8 cellular contexts compared by ENCODE assay signal in genomic region chr10:101817542-101818118, GRCh38. TPM values are rescaled to one million over a fixed set of nuclear protein-coding genes. Genes with fewer than 3 reads are reported as not detected.
DNase-seq lines count a peak whose midpoint lies in the region; ATAC-seq and TF ChIP-seq lines count a peak whose summit lies in the region.

No MANE protein-coding gene starts in this region.

- H3K4me1 Mint-ChIP-seq in Caco-2 (ENCODE audit: low read depth, unreplicated experiment) = peaks cover 13% of the 10 kb centered on the region
- peaks cover 50% of the 10 kb centered on the region for H3K4me1 Mint-ChIP-seq in activated naive CD8-positive, alpha-beta T cell treated with anti-CD3 and anti-CD28 coated beads, Interleukin-2, amount 50 U/mL, for 24 hours

- BruUV-seq in Caco-2 (replicated peaks; lab: Mats Ljungman, UMichigan) = no TSS peak

- ATAC-seq in GM21576 (IDR thresholded peaks at IDR 0.05; ENCODE audit: unreplicated experiment) (peak; percentile 1), omental fat pad (ENCODE audit: low FRiP score) (peak; percentile 52), HG02840 (IDR thresholded peaks at IDR 0.05; ENCODE audit: low FRiP score, unreplicated experiment) (no peak)
- ATAC-seq in activated naive CD8-positive, alpha-beta T cell treated with anti-CD3 and anti-CD28 coated beads, Interleukin-2, amount 50 U/mL, for 24 hours = peak; percentile 0

- peak overlapping the region; percentile 95 for H3K4me3 Mint-ChIP-seq in Caco-2 (ENCODE audit: unreplicated experiment)
- H3K4me3 Mint-ChIP-seq in activated naive CD8-positive, alpha-beta T cell treated with anti-CD3 and anti-CD28 coated beads, Interleukin-2, amount 50 U/mL, for 24 hours = peak overlapping the region; percentile 87

- H3K4me3 ChIP-seq in Caco-2 (ENCODE audit: low read depth, low read length) = peak overlapping the region; percentile 86

- no peaks in the 10 kb centered on the region for H3K9me3 Mint-ChIP-seq in Caco-2 (ENCODE audit: unreplicated experiment)
- no peaks in the 10 kb centered on the region for H3K9me3 Mint-ChIP-seq in activated naive CD8-positive, alpha-beta T cell treated with anti-CD3 and anti-CD28 coated beads, Interleukin-2, amount 50 U/mL, for 24 hours

- no peaks in the 10 kb centered on the region for H3K9me3 ChIP-seq in Caco-2

- peaks cover 6% of the 10 kb centered on the region for H3K4me1 ChIP-seq in Caco-2

- H3K27me3 Mint-ChIP-seq in Caco-2 (ENCODE audit: insufficient read depth, unreplicated experiment) = no peaks in the 10 kb centered on the region
- H3K27me3 Mint-ChIP-seq in activated naive CD8-positive, alpha-beta T cell treated with anti-CD3 and anti-CD28 coated beads, Interleukin-2, amount 50 U/mL, for 24 hours = no peaks in the 10 kb centered on the region

- H3K27ac Mint-ChIP-seq in Caco-2 (ENCODE audit: unreplicated experiment) = peak overlapping the region; percentile 97
- H3K27ac Mint-ChIP-seq in activated naive CD8-positive, alpha-beta T cell treated with anti-CD3 and anti-CD28 coated beads, Interleukin-2, amount 50 U/mL, for 24 hours = peak overlapping the region; percentile 98

- intact Hi-C loops in Caco-2 (cut with micrococcal nuclease; ENCODE audit: unreplicated experiment) = no loop called here
- intact Hi-C loops in head of caudate nucleus (cut with DNase I) = no loop called here

- CTCF ChIA-PET in Caco-2 (lab: Charles Lee) = interaction anchor here (0.6 to 2.5 kb wide), 8 partner anchors 18 to 215 kb away, joined by 5 to 14 read pairs (median 6); partner anchors contain the start of gene NPM3

- H3K27me3 ChIP-seq in Caco-2 (replicated peaks; ENCODE audit: control insufficient read depth, insufficient read depth, low read length) = no peaks in the 10 kb centered on the region

- TF ChIP-seq CTCF in Caco-2 (IDR thresholded peaks at IDR 0.05; ENCODE audit: insufficient read depth in 1 of 2, low read depth in 1 of 2, low read length in 1 of 2, severe bottlenecking in 1 of 2, unreplicated experiment in 1 of 2) (no peak), omental fat pad (IDR thresholded peaks at IDR 0.05) (no peak)

- POLR2A ChIA-PET in Caco-2 (lab: Charles Lee) = interaction anchor here (0.6 to 1.6 kb wide), 8 partner anchors 10 to 297 kb away, joined by 3 to 8 read pairs (median 4); partner anchors contain the start of gene ARMH3

- H3K36me3 Mint-ChIP-seq in Caco-2 (ENCODE audit: insufficient read depth, unreplicated experiment) = peaks cover 49% of the 10 kb centered on the region
- H3K36me3 Mint-ChIP-seq in activated naive CD8-positive, alpha-beta T cell treated with anti-CD3 and anti-CD28 coated beads, Interleukin-2, amount 50 U/mL, for 24 hours (ENCODE audit: low read depth) = peaks cover 23% of the 10 kb centered on the region

- DNase-seq in Caco-2 (peak in 1 of 2 experiments; percentile 51), NCI-H82 treated with DMSO at 0.1 percent for 48 hours (lab: John Stamatoyannopoulos, UW; ENCODE audit: unreplicated experiment) (peak; percentile 26), head of caudate nucleus (peak in 33 of 42 donors; percentile 23 to 77 (median 59)), omental fat pad (ENCODE audit: low spot score) (peak; percentile 76), NCI-H1694 (lab: John Stamatoyannopoulos, UW) (no peak)
- peak; percentile 49 for DNase-seq in activated naive CD8-positive, alpha-beta T cell treated with anti-CD3 and anti-CD28 coated beads, Interleukin-2, amount 50 U/mL, for 24 hours

- H3K36me3 ChIP-seq in Caco-2 (ENCODE audit: control insufficient read depth, insufficient read depth, low read length) = no peaks in the 10 kb centered on the region

RNA-seq across cellular contexts. Expression of gene OGA, which starts 0.6 kb away (rescaled TPM):
- total RNA-seq in Caco-2 (2022) = 76.9 and 84.3 TPM in 2 replicates
- total RNA-seq in omental fat pad = 100 to 1,000 TPM in 2 of 4 donors, 10 to 100 TPM in 2; 70.0 to 214 (median 127) TPM

RNA-seq across cellular contexts. Expression of gene KCNIP2, which starts 26.0 kb away (rescaled TPM):
- total RNA-seq in Caco-2 (2022) = 5.5 and 6.1 TPM in 2 replicates
- total RNA-seq in omental fat pad = 100 to 1,000 TPM in 1 of 4 donors, 10 to 100 TPM in 3; 60.4 to 252 (median 80.3) TPM

RNA-seq across cellular contexts. Expression of gene NPM3, which starts 34.4 kb away (rescaled TPM):
- total RNA-seq in Caco-2 (2022) = 92.6 and 103 TPM in 2 replicates
- total RNA-seq in omental fat pad = 10 to 100 TPM; 25.0 to 31.1 (median 27.7) TPM

RNA-seq across cellular contexts. Expression of gene FGF8, which starts 41.7 kb away (rescaled TPM):
- total RNA-seq in Caco-2 (2022) (0.68 TPM in 1 of 2 replicates, not detected in the other), omental fat pad (1 to 10 TPM in 1 of 4 donors, not detected in 3; 1.0 TPM)
